Comparison of ENCODE assay signal across 21 cellular contexts in the genomic region with DNA sequence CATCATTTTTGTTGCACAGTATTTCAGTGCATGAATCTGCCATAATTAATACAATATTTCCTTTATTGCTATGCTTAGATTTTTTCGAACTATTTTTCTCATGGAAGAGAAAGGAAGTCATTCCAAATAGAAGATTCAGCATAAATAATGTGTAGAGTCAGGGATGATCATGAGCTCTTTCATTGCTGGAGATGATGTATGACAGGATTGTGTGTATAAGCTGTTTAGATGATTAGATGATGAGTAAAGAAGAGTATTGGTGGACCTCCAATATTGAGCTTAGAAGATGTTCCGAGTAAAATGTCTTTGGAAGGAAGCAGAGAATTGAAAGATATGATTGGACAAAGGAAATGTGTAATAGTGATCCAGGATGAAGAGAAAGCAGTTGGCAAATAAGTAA.
"Had no signal": no experiment of that assay in that cellular context is flagged by ENCODE, and none has a peak within 500 bp of the region (broad histone marks: within the 10 kb centered on the region; RNA-seq: fewer than 3 reads in every experiment).

No MANE protein-coding gene starts in this region.

- H3K36me3 ChIP-seq: colonic mucosa, gastrocnemius medialis, neural progenitor cell, right lobe of liver, stomach, thyroid gland, vagina had no signal

- H3K4me2 ChIP-seq: neural progenitor cell, smooth muscle cell had no signal

- H3K4me1 ChIP-seq: colonic mucosa, gastrocnemius medialis, neural progenitor cell, right lobe of liver, stomach, thyroid gland, vagina had no signal

- H3K27ac ChIP-seq: colonic mucosa, epithelial cell of prostate, gastrocnemius medialis, neural progenitor cell, parathyroid adenoma, right lobe of liver, stomach, thyroid gland, vagina had no signal

- H3K27me3 ChIP-seq: colonic mucosa, gastrocnemius medialis, neural progenitor cell, right lobe of liver, stomach, thyroid gland, vagina had no signal

- DNase-seq: colonic mucosa; effector CD8-positive, alpha-beta T cell; endodermal cell; gastrocnemius medialis; head of caudate nucleus; kidney; naive thymus-derived CD4-positive, alpha-beta T cell; right lobe of liver; stimulated activated CD4-positive, alpha-beta T cell treated with anti-CD3 and anti-CD28 coated beads, Interleukin-12 subunit alpha, Interleukin-12 subunit beta, amount 100 ng/mL, for 4 hours; stimulated activated CD4-positive, alpha-beta T cell treated with anti-CD3 and anti-CD28 coated beads, Interleukin-1b, Interleukin-23, amount 100 ng/mL, for 48 hours; stimulated activated CD4-positive, alpha-beta T cell treated with anti-CD3 and anti-CD28 coated beads, Interleukin-4, amount 100 ng/mL, for 1 hour; stimulated activated naive CD4-positive, alpha-beta T cell treated with Interleukin-2 at 50 U/mL for 16 hours; stomach; thyroid gland; trophoblast cell had no signal

- H3K9ac ChIP-seq: neural progenitor cell, parathyroid adenoma had no signal

- H3K79me2 ChIP-seq: parathyroid adenoma had no signal

- H3K4me3 ChIP-seq: colonic mucosa, gastrocnemius medialis, lung, neural progenitor cell, right lobe of liver, smooth muscle cell, stomach, thyroid gland, vagina had no signal

- H2AFZ ChIP-seq: neural progenitor cell, parathyroid adenoma had no signal

- H3K9me3 ChIP-seq: colonic mucosa, gastrocnemius medialis, right lobe of liver, stomach, thyroid gland, vagina had no signal
